ENCODE assay signal across 1 cellular context in the genomic region with DNA sequence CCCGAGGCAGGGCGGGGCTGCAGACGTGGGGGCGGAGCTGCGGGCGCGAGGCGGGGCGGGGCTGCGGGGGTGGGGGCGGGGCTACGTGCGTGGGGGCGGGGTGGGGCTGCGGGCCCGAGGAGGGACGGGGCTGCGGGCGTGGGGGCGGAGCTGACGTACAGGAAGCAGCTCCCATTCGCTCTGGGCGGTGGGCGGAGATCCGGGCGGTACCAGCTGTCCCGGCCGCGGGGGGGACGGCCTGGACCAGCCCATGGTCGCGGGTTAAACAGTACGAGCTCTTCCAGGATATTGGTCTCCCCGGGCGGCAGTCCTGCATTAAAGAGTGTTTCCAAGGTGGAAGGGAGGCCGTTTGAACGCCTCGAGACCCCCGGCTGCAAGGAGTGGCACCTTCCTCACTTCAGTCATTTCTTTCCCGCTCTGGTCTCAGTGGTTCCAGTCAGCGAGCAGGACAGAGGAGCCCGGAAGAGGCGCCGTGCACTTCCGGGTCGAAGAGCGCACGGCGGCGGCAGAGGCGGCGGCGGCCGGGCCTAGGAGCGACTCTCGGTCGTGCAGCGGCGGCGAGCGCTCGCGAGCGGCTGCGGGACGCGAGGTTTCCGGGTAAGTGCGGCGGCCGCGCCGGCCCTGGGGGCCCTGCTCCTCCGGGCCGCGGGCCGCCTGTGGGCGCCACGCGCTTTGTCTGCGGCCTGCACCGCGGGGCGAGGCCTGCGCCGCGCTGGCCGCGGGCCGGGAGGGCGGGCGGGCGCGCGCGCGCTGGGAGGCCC.
TF ChIP-seq lines count a peak whose summit lies in the region.

A gene with protein sequence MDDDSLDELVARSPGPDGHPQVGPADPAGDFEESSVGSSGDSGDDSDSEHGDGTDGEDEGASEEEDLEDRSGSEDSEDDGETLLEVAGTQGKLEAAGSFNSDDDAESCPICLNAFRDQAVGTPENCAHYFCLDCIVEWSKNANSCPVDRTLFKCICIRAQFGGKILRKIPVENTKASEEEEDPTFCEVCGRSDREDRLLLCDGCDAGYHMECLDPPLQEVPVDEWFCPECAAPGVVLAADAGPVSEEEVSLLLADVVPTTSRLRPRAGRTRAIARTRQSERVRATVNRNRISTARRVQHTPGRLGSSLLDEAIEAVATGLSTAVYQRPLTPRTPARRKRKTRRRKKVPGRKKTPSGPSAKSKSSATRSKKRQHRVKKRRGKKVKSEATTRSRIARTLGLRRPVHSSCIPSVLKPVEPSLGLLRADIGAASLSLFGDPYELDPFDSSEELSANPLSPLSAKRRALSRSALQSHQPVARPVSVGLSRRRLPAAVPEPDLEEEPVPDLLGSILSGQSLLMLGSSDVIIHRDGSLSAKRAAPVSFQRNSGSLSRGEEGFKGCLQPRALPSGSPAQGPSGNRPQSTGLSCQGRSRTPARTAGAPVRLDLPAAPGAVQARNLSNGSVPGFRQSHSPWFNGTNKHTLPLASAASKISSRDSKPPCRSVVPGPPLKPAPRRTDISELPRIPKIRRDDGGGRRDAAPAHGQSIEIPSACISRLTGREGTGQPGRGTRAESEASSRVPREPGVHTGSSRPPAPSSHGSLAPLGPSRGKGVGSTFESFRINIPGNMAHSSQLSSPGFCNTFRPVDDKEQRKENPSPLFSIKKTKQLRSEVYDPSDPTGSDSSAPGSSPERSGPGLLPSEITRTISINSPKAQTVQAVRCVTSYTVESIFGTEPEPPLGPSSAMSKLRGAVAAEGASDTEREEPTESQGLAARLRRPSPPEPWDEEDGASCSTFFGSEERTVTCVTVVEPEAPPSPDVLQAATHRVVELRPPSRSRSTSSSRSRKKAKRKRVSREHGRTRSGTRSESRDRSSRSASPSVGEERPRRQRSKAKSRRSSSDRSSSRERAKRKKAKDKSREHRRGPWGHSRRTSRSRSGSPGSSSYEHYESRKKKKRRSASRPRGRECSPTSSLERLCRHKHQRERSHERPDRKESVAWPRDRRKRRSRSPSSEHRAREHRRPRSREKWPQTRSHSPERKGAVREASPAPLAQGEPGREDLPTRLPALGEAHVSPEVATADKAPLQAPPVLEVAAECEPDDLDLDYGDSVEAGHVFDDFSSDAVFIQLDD (N-terminal part only) (plus strand): TSS at position 475 of the 761 bp plus-strand sequence. CDS start 5,043 bp downstream, outside the sequence.

TF ChIP-seq in GM12878, 131 proteins besides CTCF, POLR2A, EP300 and RAD21 (continued from another document and continues in another):
- no peak for TF ChIP-seq CREM (IDR thresholded peaks at IDR 0.05; ENCODE audit: low read depth)
- no peak for TF ChIP-seq SUPT20H (IDR thresholded peaks at IDR 0.05; ENCODE audit: borderline replicate concordance, control insufficient read depth, low read depth, low read length)
- peak; percentile 99 for TF ChIP-seq KLF5 (IDR thresholded peaks at IDR 0.05; ENCODE audit: partially characterized antibody)
- no peak for TF ChIP-seq ESRRA (IDR thresholded peaks at IDR 0.05; ENCODE audit: low read length)
- TF ChIP-seq, protein P1, sequence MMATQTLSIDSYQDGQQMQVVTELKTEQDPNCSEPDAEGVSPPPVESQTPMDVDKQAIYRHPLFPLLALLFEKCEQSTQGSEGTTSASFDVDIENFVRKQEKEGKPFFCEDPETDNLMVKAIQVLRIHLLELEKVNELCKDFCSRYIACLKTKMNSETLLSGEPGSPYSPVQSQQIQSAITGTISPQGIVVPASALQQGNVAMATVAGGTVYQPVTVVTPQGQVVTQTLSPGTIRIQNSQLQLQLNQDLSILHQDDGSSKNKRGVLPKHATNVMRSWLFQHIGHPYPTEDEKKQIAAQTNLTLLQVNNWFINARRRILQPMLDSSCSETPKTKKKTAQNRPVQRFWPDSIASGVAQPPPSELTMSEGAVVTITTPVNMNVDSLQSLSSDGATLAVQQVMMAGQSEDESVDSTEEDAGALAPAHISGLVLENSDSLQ (IDR thresholded peaks at IDR 0.05) = peak; percentile 69
- TF ChIP-seq PAX8 (IDR thresholded peaks at IDR 0.05) = no peak
- no peak for TF ChIP-seq JUNB (IDR thresholded peaks at IDR 0.05)
- peak; percentile 80; the same call in 1 of the 2 replicates for TF ChIP-seq ASH2L (IDR thresholded peaks at IDR 0.05; ENCODE audit: borderline replicate concordance, low read depth)
- TF ChIP-seq, protein P2, sequence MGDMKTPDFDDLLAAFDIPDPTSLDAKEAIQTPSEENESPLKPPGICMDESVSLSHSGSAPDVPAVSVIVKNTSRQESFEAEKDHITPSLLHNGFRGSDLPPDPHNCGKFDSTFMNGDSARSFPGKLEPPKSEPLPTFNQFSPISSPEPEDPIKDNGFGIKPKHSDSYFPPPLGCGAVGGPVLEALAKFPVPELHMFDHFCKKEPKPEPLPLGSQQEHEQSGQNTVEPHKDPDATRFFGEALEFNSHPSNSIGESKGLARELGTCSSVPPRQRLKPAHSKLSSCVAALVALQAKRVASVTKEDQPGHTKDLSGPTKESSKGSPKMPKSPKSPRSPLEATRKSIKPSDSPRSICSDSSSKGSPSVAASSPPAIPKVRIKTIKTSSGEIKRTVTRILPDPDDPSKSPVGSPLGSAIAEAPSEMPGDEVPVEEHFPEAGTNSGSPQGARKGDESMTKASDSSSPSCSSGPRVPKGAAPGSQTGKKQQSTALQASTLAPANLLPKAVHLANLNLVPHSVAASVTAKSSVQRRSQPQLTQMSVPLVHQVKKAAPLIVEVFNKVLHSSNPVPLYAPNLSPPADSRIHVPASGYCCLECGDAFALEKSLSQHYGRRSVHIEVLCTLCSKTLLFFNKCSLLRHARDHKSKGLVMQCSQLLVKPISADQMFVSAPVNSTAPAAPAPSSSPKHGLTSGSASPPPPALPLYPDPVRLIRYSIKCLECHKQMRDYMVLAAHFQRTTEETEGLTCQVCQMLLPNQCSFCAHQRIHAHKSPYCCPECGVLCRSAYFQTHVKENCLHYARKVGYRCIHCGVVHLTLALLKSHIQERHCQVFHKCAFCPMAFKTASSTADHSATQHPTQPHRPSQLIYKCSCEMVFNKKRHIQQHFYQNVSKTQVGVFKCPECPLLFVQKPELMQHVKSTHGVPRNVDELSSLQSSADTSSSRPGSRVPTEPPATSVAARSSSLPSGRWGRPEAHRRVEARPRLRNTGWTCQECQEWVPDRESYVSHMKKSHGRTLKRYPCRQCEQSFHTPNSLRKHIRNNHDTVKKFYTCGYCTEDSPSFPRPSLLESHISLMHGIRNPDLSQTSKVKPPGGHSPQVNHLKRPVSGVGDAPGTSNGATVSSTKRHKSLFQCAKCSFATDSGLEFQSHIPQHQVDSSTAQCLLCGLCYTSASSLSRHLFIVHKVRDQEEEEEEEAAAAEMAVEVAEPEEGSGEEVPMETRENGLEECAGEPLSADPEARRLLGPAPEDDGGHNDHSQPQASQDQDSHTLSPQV (IDR thresholded peaks at IDR 0.05) = no peak
- TF ChIP-seq PAX5 (IDR thresholded peaks at IDR 0.05; ENCODE audit: borderline replicate concordance, low read depth, low read length) = peak; percentile 95
- TF ChIP-seq, protein P3, sequence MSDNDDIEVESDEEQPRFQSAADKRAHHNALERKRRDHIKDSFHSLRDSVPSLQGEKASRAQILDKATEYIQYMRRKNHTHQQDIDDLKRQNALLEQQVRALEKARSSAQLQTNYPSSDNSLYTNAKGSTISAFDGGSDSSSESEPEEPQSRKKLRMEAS (IDR thresholded peaks at IDR 0.05; ENCODE audit: low read depth, low read length) = no peak; the same call in 1 of the 2 replicates
- TF ChIP-seq STAT1 (conservative IDR thresholded peaks at IDR 0.05) = peak; percentile 96
- TF ChIP-seq, protein P4, sequence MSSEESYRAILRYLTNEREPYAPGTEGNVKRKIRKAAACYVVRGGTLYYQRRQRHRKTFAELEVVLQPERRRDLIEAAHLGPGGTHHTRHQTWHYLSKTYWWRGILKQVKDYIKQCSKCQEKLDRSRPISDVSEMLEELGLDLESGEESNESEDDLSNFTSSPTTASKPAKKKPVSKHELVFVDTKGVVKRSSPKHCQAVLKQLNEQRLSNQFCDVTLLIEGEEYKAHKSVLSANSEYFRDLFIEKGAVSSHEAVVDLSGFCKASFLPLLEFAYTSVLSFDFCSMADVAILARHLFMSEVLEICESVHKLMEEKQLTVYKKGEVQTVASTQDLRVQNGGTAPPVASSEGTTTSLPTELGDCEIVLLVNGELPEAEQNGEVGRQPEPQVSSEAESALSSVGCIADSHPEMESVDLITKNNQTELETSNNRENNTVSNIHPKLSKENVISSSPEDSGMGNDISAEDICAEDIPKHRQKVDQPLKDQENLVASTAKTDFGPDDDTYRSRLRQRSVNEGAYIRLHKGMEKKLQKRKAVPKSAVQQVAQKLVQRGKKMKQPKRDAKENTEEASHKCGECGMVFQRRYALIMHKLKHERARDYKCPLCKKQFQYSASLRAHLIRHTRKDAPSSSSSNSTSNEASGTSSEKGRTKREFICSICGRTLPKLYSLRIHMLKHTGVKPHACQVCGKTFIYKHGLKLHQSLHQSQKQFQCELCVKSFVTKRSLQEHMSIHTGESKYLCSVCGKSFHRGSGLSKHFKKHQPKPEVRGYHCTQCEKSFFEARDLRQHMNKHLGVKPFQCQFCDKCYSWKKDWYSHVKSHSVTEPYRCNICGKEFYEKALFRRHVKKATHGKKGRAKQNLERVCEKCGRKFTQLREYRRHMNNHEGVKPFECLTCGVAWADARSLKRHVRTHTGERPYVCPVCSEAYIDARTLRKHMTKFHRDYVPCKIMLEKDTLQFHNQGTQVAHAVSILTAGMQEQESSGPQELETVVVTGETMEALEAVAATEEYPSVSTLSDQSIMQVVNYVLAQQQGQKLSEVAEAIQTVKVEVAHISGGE (CRISPR knock-in tag; IDR thresholded peaks at IDR 0.05) = peak; percentile 62
- TF ChIP-seq POLR2AphosphoS5 (IDR thresholded peaks at IDR 0.05; ENCODE audit: low read length) = peak; percentile 93
- TF ChIP-seq, protein P5, sequence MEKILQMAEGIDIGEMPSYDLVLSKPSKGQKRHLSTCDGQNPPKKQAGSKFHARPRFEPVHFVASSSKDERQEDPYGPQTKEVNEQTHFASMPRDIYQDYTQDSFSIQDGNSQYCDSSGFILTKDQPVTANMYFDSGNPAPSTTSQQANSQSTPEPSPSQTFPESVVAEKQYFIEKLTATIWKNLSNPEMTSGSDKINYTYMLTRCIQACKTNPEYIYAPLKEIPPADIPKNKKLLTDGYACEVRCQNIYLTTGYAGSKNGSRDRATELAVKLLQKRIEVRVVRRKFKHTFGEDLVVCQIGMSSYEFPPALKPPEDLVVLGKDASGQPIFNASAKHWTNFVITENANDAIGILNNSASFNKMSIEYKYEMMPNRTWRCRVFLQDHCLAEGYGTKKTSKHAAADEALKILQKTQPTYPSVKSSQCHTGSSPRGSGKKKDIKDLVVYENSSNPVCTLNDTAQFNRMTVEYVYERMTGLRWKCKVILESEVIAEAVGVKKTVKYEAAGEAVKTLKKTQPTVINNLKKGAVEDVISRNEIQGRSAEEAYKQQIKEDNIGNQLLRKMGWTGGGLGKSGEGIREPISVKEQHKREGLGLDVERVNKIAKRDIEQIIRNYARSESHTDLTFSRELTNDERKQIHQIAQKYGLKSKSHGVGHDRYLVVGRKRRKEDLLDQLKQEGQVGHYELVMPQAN (conservative IDR thresholded peaks at IDR 0.05) = peak; percentile 91
- no peak for TF ChIP-seq NFIC (IDR thresholded peaks at IDR 0.05; ENCODE audit: low read depth, low read length)
- TF ChIP-seq KDM1A (IDR thresholded peaks at IDR 0.05; ENCODE audit: borderline replicate concordance) = no peak
- TF ChIP-seq, protein P6, sequence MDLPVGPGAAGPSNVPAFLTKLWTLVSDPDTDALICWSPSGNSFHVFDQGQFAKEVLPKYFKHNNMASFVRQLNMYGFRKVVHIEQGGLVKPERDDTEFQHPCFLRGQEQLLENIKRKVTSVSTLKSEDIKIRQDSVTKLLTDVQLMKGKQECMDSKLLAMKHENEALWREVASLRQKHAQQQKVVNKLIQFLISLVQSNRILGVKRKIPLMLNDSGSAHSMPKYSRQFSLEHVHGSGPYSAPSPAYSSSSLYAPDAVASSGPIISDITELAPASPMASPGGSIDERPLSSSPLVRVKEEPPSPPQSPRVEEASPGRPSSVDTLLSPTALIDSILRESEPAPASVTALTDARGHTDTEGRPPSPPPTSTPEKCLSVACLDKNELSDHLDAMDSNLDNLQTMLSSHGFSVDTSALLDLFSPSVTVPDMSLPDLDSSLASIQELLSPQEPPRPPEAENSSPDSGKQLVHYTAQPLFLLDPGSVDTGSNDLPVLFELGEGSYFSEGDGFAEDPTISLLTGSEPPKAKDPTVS (IDR thresholded peaks at IDR 0.05; ENCODE audit: low read depth, low read length) = 0 out of 2 replicates have a peak, but pooled peaks have one; percentile 29
- TF ChIP-seq MXI1 (IDR thresholded peaks at IDR 0.05; ENCODE audit: low read depth, low read length) = peak; percentile 84
- peak; percentile 63 for TF ChIP-seq RUNX3 (IDR thresholded peaks at IDR 0.05; ENCODE audit: low read length)
- TF ChIP-seq, protein P7, sequence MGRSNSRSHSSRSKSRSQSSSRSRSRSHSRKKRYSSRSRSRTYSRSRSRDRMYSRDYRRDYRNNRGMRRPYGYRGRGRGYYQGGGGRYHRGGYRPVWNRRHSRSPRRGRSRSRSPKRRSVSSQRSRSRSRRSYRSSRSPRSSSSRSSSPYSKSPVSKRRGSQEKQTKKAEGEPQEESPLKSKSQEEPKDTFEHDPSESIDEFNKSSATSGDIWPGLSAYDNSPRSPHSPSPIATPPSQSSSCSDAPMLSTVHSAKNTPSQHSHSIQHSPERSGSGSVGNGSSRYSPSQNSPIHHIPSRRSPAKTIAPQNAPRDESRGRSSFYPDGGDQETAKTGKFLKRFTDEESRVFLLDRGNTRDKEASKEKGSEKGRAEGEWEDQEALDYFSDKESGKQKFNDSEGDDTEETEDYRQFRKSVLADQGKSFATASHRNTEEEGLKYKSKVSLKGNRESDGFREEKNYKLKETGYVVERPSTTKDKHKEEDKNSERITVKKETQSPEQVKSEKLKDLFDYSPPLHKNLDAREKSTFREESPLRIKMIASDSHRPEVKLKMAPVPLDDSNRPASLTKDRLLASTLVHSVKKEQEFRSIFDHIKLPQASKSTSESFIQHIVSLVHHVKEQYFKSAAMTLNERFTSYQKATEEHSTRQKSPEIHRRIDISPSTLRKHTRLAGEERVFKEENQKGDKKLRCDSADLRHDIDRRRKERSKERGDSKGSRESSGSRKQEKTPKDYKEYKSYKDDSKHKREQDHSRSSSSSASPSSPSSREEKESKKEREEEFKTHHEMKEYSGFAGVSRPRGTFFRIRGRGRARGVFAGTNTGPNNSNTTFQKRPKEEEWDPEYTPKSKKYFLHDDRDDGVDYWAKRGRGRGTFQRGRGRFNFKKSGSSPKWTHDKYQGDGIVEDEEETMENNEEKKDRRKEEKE (IDR thresholded peaks at IDR 0.05) = peak; percentile 96
- TF ChIP-seq SIX5 (IDR thresholded peaks at IDR 0.05; ENCODE audit: low read depth, low read length, severe bottlenecking) = peak; percentile 49
- TF ChIP-seq WRNIP1 (IDR thresholded peaks at IDR 0.05; ENCODE audit: borderline replicate concordance, low read depth, low read length) = no peak
- no peak for TF ChIP-seq TBL1XR1 (IDR thresholded peaks at IDR 0.05; ENCODE audit: low read depth, low read length)
